Comparison of ENCODE assay signal across 8 cellular contexts in the genomic region with DNA sequence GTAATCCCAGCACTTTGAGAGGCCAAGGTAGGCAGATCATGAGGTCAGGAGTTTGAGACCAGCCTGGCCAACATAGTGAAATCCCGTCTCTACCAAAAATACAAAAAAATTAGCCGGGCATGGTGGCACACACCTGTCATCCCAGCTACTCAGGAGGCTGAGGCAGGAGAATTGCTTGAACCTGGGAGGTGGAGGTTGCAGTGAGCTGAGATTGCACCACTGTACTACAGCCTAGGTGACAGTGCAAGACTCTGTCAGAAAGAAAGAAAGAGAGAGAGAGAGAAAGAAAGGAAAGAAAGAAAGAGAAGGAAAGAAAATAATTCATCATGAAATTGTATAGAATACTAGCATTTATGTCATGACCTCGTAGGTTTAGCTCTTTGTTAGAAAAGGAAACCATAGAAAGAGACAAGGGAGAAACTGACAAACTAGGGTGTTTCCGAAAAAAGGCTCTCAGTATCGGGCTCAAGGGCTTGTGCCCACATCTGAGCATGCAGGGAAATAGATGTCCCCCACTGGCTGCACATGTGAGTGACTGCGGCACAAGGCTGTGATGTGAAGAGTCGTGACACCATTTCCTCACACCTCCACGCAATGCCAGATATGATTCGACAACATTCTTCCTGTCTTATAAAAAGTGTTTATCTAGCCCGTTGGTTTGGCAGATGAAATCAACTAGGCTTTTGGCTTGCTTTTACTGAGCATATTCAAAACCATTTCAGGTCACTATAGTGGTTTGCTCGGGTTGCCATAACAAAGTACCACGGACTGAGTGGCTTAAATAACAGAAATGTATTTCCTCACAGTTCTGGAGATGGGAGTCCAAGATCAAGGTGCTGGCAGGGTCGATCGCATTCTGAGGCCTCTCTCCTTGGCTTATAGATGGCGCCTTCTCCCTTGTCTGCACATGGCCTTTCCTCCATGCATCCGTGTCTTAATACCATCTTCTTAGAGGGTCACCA. TPM values are rescaled to one million over a fixed set of nuclear protein-coding genes. Genes with fewer than 3 reads are reported as not detected.
DNase-seq lines count a peak whose midpoint lies in the region; ATAC-seq, FAIRE-seq and TF ChIP-seq lines count a peak whose summit lies in the region.

No MANE protein-coding gene starts in this region.

- H3F3A ChIP-seq in GM23338 (replicated peaks; ENCODE audit: low read depth) (no peaks in the 10 kb centered on the region), GM23248 (ENCODE audit: insufficient read depth) (0 out of 2 replicates have a peak, but pooled peaks cover 10% of the 10 kb centered on the region)

- TF ChIP-seq POLR2A in GM12878 (IDR thresholded peaks at IDR 0.05; ENCODE audit: low read depth, low read length) (peak; percentile 58), prostate gland (IDR thresholded peaks at IDR 0.05) (no peak), vagina (IDR thresholded peaks at IDR 0.05) (peak in 1 of 2 donors; percentile 44)

- in situ Hi-C loops in GM12878 (cut with MboI), result loop anchor here (10.0 kb wide), 1 partner anchor 85 kb away; no protein-coding TSS in a partner anchor
- in situ Hi-C loops in GM23248 (cut with MboI), result loop anchor here (5.0 kb wide), 1 partner anchor 83 kb away; no protein-coding TSS in a partner anchor

- H3K4me1 ChIP-seq in CD4-positive, alpha-beta memory T cell (ENCODE audit: insufficient read depth, low read length), result peaks cover 62% of the 10 kb centered on the region
- peaks cover 9% of the 10 kb centered on the region for H3K4me1 ChIP-seq in GM23338 (ENCODE audit: insufficient read depth)
- peaks cover 18% of the 10 kb centered on the region for H3K4me1 ChIP-seq in GM12878 (ENCODE audit: control insufficient read depth, insufficient read depth, low read length)
- H3K4me1 ChIP-seq in prostate gland (replicated peaks), result no peaks in the 10 kb centered on the region
- peaks cover 10% of the 10 kb centered on the region for H3K4me1 ChIP-seq in vagina
- peaks cover 26% of the 10 kb centered on the region for H3K4me1 ChIP-seq in GM23248 (ENCODE audit: insufficient read depth)

- ATAC-seq in GM23338 (no peak), GM12878 (peak; percentile 48)

- no peak for TF ChIP-seq CTCF in GM23338 (conservative IDR thresholded peaks at IDR 0.05; ENCODE audit: low read depth in 2 of 2)
- 0 out of 6 replicates have a peak, but pooled peaks of 1 of the 3 experiments have one; percentile 5 for TF ChIP-seq CTCF in GM12878 (IDR thresholded peaks at IDR 0.05 in 2 of 3, conservative IDR thresholded peaks at IDR 0.05 in 1 of 3; ENCODE audit: control insufficient read depth in 2 of 3, extremely low read depth in 1 of 3, insufficient read depth in 1 of 3, low read depth in 3 of 3, low read length in 3 of 3)
- no peak for TF ChIP-seq CTCF in prostate gland (IDR thresholded peaks at IDR 0.05)
- TF ChIP-seq CTCF in vagina (IDR thresholded peaks at IDR 0.05), result no peak

- H2AFZ ChIP-seq in GM23338 (0 out of 2 replicates have a peak overlapping the region, but pooled peaks have one; percentile 32), GM12878 (ENCODE audit: control insufficient read depth, low read depth, low read length) (no peak overlapping the region), GM23248 (no peak overlapping the region; the same call in 1 of the 2 replicates)

- H3K36me3 Mint-ChIP-seq in CD4-positive, alpha-beta memory T cell, result peaks cover 0 to 36% of the 10 kb centered on the region in 2 donors
- H3K36me3 Mint-ChIP-seq in GM23338 (ENCODE audit: low read depth), result no peaks in the 10 kb centered on the region

- WGBS in GM12878 (ENCODE audit: insufficient coverage, insufficient replicate concordance, low lambda C conversion rate, missing lambda C conversion rate), result 4% methylated on average over 16 of the region's 16 CpGs
- 59% methylated on average over 16 of the region's 16 CpGs for WGBS in prostate gland
- 86 to 89% methylated on average over 16 of the region's 16 CpGs for WGBS in GM23248 (ENCODE audit: low coverage in 1 of 2, low lambda C conversion rate in 2 of 2, missing lambda C conversion rate in 2 of 2), 2 experiments

- BruUV-seq in GM12878 (replicated peaks; lab: Mats Ljungman, UMichigan), result no TSS peak

- POLR2A ChIA-PET in CD4-positive, alpha-beta memory T cell (lab: Charles Lee; ENCODE audit: partially characterized antibody), result interaction anchor here (0.6 to 6.5 kb wide), 15 partner anchors 10 to 164 kb away, joined by 3 to 110 read pairs (median 4); a partner anchor contains a TSS
- POLR2A ChIA-PET in GM12878 (lab: Charles Lee), result interaction anchor here (0.5 to 13.2 kb wide), 7 partner anchors 21 to 84 kb away, joined by 3 to 312 read pairs (median 7); no protein-coding TSS in a partner anchor

- peaks cover 44 to 84% (median 58%) of the 10 kb centered on the region in 4 donors for H3K4me1 Mint-ChIP-seq in CD4-positive, alpha-beta memory T cell
- H3K4me1 Mint-ChIP-seq in GM23338, result peaks cover 13% of the 10 kb centered on the region

- TF ChIP-seq EP300 in GM12878 (IDR thresholded peaks at IDR 0.05; ENCODE audit: borderline replicate concordance in 1 of 2, control insufficient read depth in 1 of 2, low read depth in 2 of 2, low read length in 2 of 2), result no peak

- peak overlapping the region; percentile 96 for H3K9ac ChIP-seq in GM12878 (ENCODE audit: control insufficient read depth, insufficient read depth, low read length)
- H3K9ac ChIP-seq in GM23248, result no peak overlapping the region

- peak overlapping the region; percentile 33 to 89 for H3K4me3 ChIP-seq in CD4-positive, alpha-beta memory T cell (ENCODE audit: low read length in 2 of 2)
- H3K4me3 ChIP-seq in GM23338 (no peak overlapping the region), GM12878 (peak overlapping the region; percentile 73), prostate gland (peak overlapping the region in 1 of 2 donors; percentile 3), vagina (peak overlapping the region; percentile 12 to 42), GM23248 (no peak overlapping the region)

- H4K20me1 ChIP-seq in GM23338 (replicated peaks; ENCODE audit: insufficient read depth), result no peaks in the 10 kb centered on the region
- H4K20me1 ChIP-seq in GM12878 (ENCODE audit: control insufficient read depth, insufficient read depth), result 0 out of 2 replicates have a peak, but pooled peaks cover 2% of the 10 kb centered on the region
- H4K20me1 ChIP-seq in GM23248 (ENCODE audit: insufficient read depth), result no peaks in the 10 kb centered on the region

- no peaks in the 10 kb centered on the region for H3K27me3 ChIP-seq in CD4-positive, alpha-beta memory T cell (ENCODE audit: insufficient read depth, low read length)
- no peaks in the 10 kb centered on the region for H3K27me3 ChIP-seq in GM23338 (ENCODE audit: insufficient read depth)
- no peaks in the 10 kb centered on the region for H3K27me3 ChIP-seq in GM12878 (replicated peaks in 1 of 2; ENCODE audit: control insufficient read depth in 2 of 2, insufficient read depth in 2 of 2, low read length in 1 of 2)
- no peaks in the 10 kb centered on the region for H3K27me3 ChIP-seq in prostate gland (replicated peaks; ENCODE audit: insufficient read depth)
- no peaks in the 10 kb centered on the region for H3K27me3 ChIP-seq in vagina
- no peaks in the 10 kb centered on the region for H3K27me3 ChIP-seq in GM23248 (replicated peaks; ENCODE audit: insufficient read depth)

- intact Hi-C loops in CD4-positive, alpha-beta memory T cell (cut with micrococcal nuclease), result loop anchor here (1.0 to 5.0 kb wide), 4 partner anchors 29 to 758 kb away; a partner anchor contains a TSS
- intact Hi-C loops in GM12878 (cut with micrococcal nuclease; ENCODE audit: unreplicated experiment) (loop anchor here (1.0 kb wide), 1 partner anchor 39 kb away; no protein-coding TSS in a partner anchor), prostate gland (cut with DNase I) (loop anchor here (5.0 kb wide), 1 partner anchor 83 kb away; no protein-coding TSS in a partner anchor), vagina (cut with DNase I) (no loop called here)

- H3K9me2 ChIP-seq in GM23338 (ENCODE audit: insufficient read depth) (no peaks in the 10 kb centered on the region), GM23248 (ENCODE audit: insufficient read depth) (no peaks in the 10 kb centered on the region)

- H3K27ac Mint-ChIP-seq in CD4-positive, alpha-beta memory T cell, result peak overlapping the region; percentile 94 to 99 (median 98)
- H3K27ac Mint-ChIP-seq in GM23338, result no peak overlapping the region

- peak; percentile 83 to 96 (median 91) for DNase-seq in CD4-positive, alpha-beta memory T cell
- no peak for DNase-seq in GM23338 (ENCODE audit: low spot score)
- DNase-seq in T-helper 22 cell (ENCODE audit: low read depth), result peak; percentile 79
- peak; percentile 65 for DNase-seq in GM12878 (ENCODE audit: low read depth, low spot score)
- no peak for DNase-seq in prostate gland (ENCODE audit: low spot score)
- no peak for DNase-seq in vagina (ENCODE audit: extremely low spot score in 2 of 2)
- DNase-seq in mesenteric fat pad (ENCODE audit: low spot score), result no peak
- no peak for DNase-seq in GM23248

- TF ChIP-seq RAD21 in GM12878 (IDR thresholded peaks at IDR 0.05; ENCODE audit: insufficient read depth, low read depth, low read length), result no peak

- H3K4me2 ChIP-seq in GM23338, result no peak overlapping the region
- H3K4me2 ChIP-seq in GM12878 (ENCODE audit: control insufficient read depth, insufficient read depth), result peak overlapping the region; percentile 90
- no peak overlapping the region for H3K4me2 ChIP-seq in GM23248 (ENCODE audit: unreplicated experiment)

- H3K9me3 ChIP-seq in CD4-positive, alpha-beta memory T cell (ENCODE audit: control insufficient read depth in 1 of 2, low read length in 2 of 2), result no peaks in the 10 kb centered on the region
- H3K9me3 ChIP-seq in GM12878 (replicated peaks; ENCODE audit: control insufficient read depth, insufficient read depth, low read length) (no peaks in the 10 kb centered on the region), prostate gland (no peaks in the 10 kb centered on the region), vagina (no peaks in the 10 kb centered on the region), GM23248 (ENCODE audit: low read depth) (no peaks in the 10 kb centered on the region)

- FAIRE-seq in GM12878 (lab: Jason Lieb, UNC), result no peak

- H3K27ac ChIP-seq in CD4-positive, alpha-beta memory T cell (ENCODE audit: low read depth, low read length), result peak overlapping the region; percentile 100
- no peak overlapping the region for H3K27ac ChIP-seq in GM23338 (ENCODE audit: low read depth)
- peak overlapping the region; percentile 97 for H3K27ac ChIP-seq in GM12878 (ENCODE audit: control insufficient read depth, insufficient read depth)
- peak overlapping the region; percentile 51 to 76 for H3K27ac ChIP-seq in prostate gland
- peak overlapping the region; percentile 81 for H3K27ac ChIP-seq in vagina
- no peak overlapping the region for H3K27ac ChIP-seq in GM23248

- H3K36me3 ChIP-seq in CD4-positive, alpha-beta memory T cell (ENCODE audit: insufficient read depth, low read length), result no peaks in the 10 kb centered on the region
- no peaks in the 10 kb centered on the region for H3K36me3 ChIP-seq in GM23338 (ENCODE audit: insufficient read depth)
- 0 out of 4 replicates have a peak, but pooled peaks cover 0 to 4% of the 10 kb centered on the region in 2 experiments for H3K36me3 ChIP-seq in GM12878 (ENCODE audit: control insufficient read depth in 2 of 2, insufficient read depth in 2 of 2, low read length in 1 of 2)
- no peaks in the 10 kb centered on the region for H3K36me3 ChIP-seq in prostate gland
- no peaks in the 10 kb centered on the region for H3K36me3 ChIP-seq in vagina
- no peaks in the 10 kb centered on the region for H3K36me3 ChIP-seq in GM23248 (ENCODE audit: low read depth)

- no peaks in the 10 kb centered on the region for H3K79me2 ChIP-seq in GM23338 (replicated peaks; ENCODE audit: insufficient read depth)
- H3K79me2 ChIP-seq in GM12878 (ENCODE audit: control insufficient read depth, insufficient read depth, low read length), result peaks cover 72% of the 10 kb centered on the region
- peaks cover 7% of the 10 kb centered on the region; the same call in 1 of the 2 replicates for H3K79me2 ChIP-seq in GM23248 (ENCODE audit: insufficient read depth)

- H3K4me3 Mint-ChIP-seq in CD4-positive, alpha-beta memory T cell, result peak overlapping the region; percentile 86 to 96 (median 92)
- no peak overlapping the region for H3K4me3 Mint-ChIP-seq in GM23338

- CTCF ChIA-PET in CD4-positive, alpha-beta memory T cell (lab: Charles Lee; ENCODE audit: partially characterized antibody), result interaction anchor here (0.8 to 7.6 kb wide), 5 partner anchors 11 to 132 kb away, joined by 3 to 228 read pairs (median 4); a partner anchor contains a TSS
- CTCF ChIA-PET in GM12878 (lab: Yijun Ruan, JAX), result interaction anchor here (0.8 to 11.1 kb wide), 6 partner anchors 25 to 82 kb away, joined by 3 to 272 read pairs (median 40); no protein-coding TSS in a partner anchor

- SMC1A ChIA-PET in GM12878 (lab: Charles Lee; ENCODE audit: uncharacterized antibody, unreplicated experiment), result interaction anchor here (1.2 to 16.6 kb wide), 5 partner anchors 25 to 133 kb away, joined by 3 to 355 read pairs (median 99); no protein-coding TSS in a partner anchor

- RAD21 ChIA-PET in GM12878 (lab: Charles Lee; ENCODE audit: unreplicated experiment), result interaction anchor here (2.3 to 18.9 kb wide), 3 partner anchors 35 to 82 kb away, joined by 5 to 544 read pairs (median 252); no protein-coding TSS in a partner anchor

- peaks cover 0 to 1% of the 10 kb centered on the region in 2 donors for H3K27me3 Mint-ChIP-seq in CD4-positive, alpha-beta memory T cell
- H3K27me3 Mint-ChIP-seq in GM23338 (ENCODE audit: insufficient read depth, low read depth, poor library complexity), result peaks cover 2% of the 10 kb centered on the region

- H3K9me3 Mint-ChIP-seq in CD4-positive, alpha-beta memory T cell, result peaks cover 0 to 2% (median 0%) of the 10 kb centered on the region in 8 donors
- H3K9me3 Mint-ChIP-seq in GM23338, result no peaks in the 10 kb centered on the region

RNA-seq across cellular contexts. Expression of a gene that starts 2.0 kb away (rescaled TPM):
- total RNA-seq in CD4-positive, alpha-beta memory T cell, result 100 to 1,000 TPM; 122 to 133 TPM
- 100 to 1,000 TPM; 168 to 298 TPM for polyA plus RNA-seq in CD4-positive, alpha-beta memory T cell
- total RNA-seq in GM23338 (2014; rRNA removed; shearing (Covaris generic)), result not detected in 2 replicates
- polyA plus RNA-seq in GM23338 (2016; fragmentation: Nextera tagmentation; extraction: Ambion mirVana) (0.30 TPM in 1 of 2 replicates, not detected in the other), GM12878 (2011; rRNA removed) (2,414 and 3,245 TPM in 2 replicates), GM12878 (2014; fragmentation: Illumina TruSeq; extraction: Trizol) (1,121 and 1,510 TPM in 2 replicates), GM12878 (2014; fragmentation: Nextera tagmentation; extraction: Ambion mirVana) (1,000 to 10,000 TPM; 1,115 to 1,176 TPM), GM12878 (2014; rRNA removed) (687 and 833 TPM in 2 replicates), GM12878 (2016; fragmentation: Nextera tagmentation; extraction: Ambion mirVana) (100 to 1,000 TPM; 382 to 384 TPM), GM23248 (2016; fragmentation: Nextera tagmentation; extraction: Ambion mirVana) (89.9 and 90.0 TPM in 2 replicates)
- total RNA-seq in GM12878 (2013; cell fraction: nucleolus; rRNA removed), result 1,218 and 1,450 TPM in 2 replicates
- total RNA-seq in GM12878 (2014; rRNA removed) (782 and 1,043 TPM in 2 replicates), GM12878 (2014; rRNA removed; fragmentation: Illumina TruSeq; extraction: Trizol) (937 and 1,023 TPM in 2 replicates), GM12878 (2021) (658 and 735 TPM in 2 replicates), prostate gland (10 to 100 TPM; 29.1 to 44.3 TPM), vagina (117 TPM), mesenteric fat pad (404 TPM)
- polyA plus RNA-seq in GM12878 (2011; ENCODE audit: low read depth), result 580 TPM
- 1,183 and 1,837 TPM in 2 replicates for polyA plus RNA-seq in GM12878 (2011; cell fraction: cytosol; rRNA removed)
- polyA plus RNA-seq in GM12878 (2011; cell fraction: nucleus; rRNA removed), result 432 and 624 TPM in 2 replicates
- polyA plus RNA-seq in GM12878 (2012), result 946 and 1,192 TPM in 2 replicates
- 1,110 and 1,251 TPM in 2 replicates for polyA minus RNA-seq in GM12878 (2011; rRNA and poly(A)+ RNA removed)
- 439 and 473 TPM in 2 replicates for polyA minus RNA-seq in GM12878 (2011; cell fraction: cytosol; rRNA and poly(A)+ RNA removed)
- polyA minus RNA-seq in GM12878 (2011; cell fraction: nucleus; rRNA and poly(A)+ RNA removed), result 84.3 and 111 TPM in 2 replicates
- total RNA-seq in GM23248 (2014; rRNA removed; shearing (Covaris generic)), result 108 and 136 TPM in 2 replicates

RNA-seq across cellular contexts. Expression of a gene that starts 34.1 kb away (rescaled TPM):
- total RNA-seq in CD4-positive, alpha-beta memory T cell, result 10 to 100 TPM; 31.7 to 35.9 TPM
- polyA plus RNA-seq in CD4-positive, alpha-beta memory T cell, result 10 to 100 TPM; 34.7 to 37.4 TPM
- 39.3 and 41.6 TPM in 2 replicates for total RNA-seq in GM23338 (2014; rRNA removed; shearing (Covaris generic))
- polyA plus RNA-seq in GM23338 (2016; fragmentation: Nextera tagmentation; extraction: Ambion mirVana) (23.1 and 29.0 TPM in 2 replicates), GM12878 (2011; rRNA removed) (24.7 and 44.2 TPM in 2 replicates), GM12878 (2014; fragmentation: Illumina TruSeq; extraction: Trizol) (31.0 and 44.8 TPM in 2 replicates), GM12878 (2014; fragmentation: Nextera tagmentation; extraction: Ambion mirVana) (10 to 100 TPM; 21.3 to 30.9 TPM), GM12878 (2014; rRNA removed) (22.4 and 23.3 TPM in 2 replicates), GM12878 (2016; fragmentation: Nextera tagmentation; extraction: Ambion mirVana) (10 to 100 TPM; 70.9 to 72.3 TPM), GM23248 (2016; fragmentation: Nextera tagmentation; extraction: Ambion mirVana) (79.4 and 82.0 TPM in 2 replicates)
- 6.5 and 10.8 TPM in 2 replicates for total RNA-seq in GM12878 (2013; cell fraction: nucleolus; rRNA removed)
- total RNA-seq in GM12878 (2014; rRNA removed) (17.2 and 19.2 TPM in 2 replicates), GM12878 (2014; rRNA removed; fragmentation: Illumina TruSeq; extraction: Trizol) (16.8 and 17.0 TPM in 2 replicates), GM12878 (2021) (26.4 and 29.0 TPM in 2 replicates), prostate gland (10 to 100 TPM; 28.5 to 38.0 TPM), vagina (33.6 TPM), mesenteric fat pad (63.0 TPM)
- 10.1 TPM for polyA plus RNA-seq in GM12878 (2011; ENCODE audit: low read depth)
- 4.7 and 5.8 TPM in 2 replicates for polyA plus RNA-seq in GM12878 (2011; cell fraction: cytosol; rRNA removed)
- polyA plus RNA-seq in GM12878 (2011; cell fraction: nucleus; rRNA removed), result 4.8 and 5.5 TPM in 2 replicates
- 19.2 and 25.9 TPM in 2 replicates for polyA plus RNA-seq in GM12878 (2012)
- 3.6 and 4.8 TPM in 2 replicates for polyA minus RNA-seq in GM12878 (2011; rRNA and poly(A)+ RNA removed)
- 4.9 and 9.0 TPM in 2 replicates for polyA minus RNA-seq in GM12878 (2011; cell fraction: cytosol; rRNA and poly(A)+ RNA removed)
- 1.6 TPM in 2 replicates for polyA minus RNA-seq in GM12878 (2011; cell fraction: nucleus; rRNA and poly(A)+ RNA removed)
- 24.4 and 25.3 TPM in 2 replicates for total RNA-seq in GM23248 (2014; rRNA removed; shearing (Covaris generic))

Comparison
In these comparisons a context has a peak if more than half of its experiments do, and no peak if none do; other contexts are left out.
1. DNase-seq: peak in CD4-positive, alpha-beta memory T cell (5 of 5), T-helper 22 cell (single experiment) and GM12878 (single experiment); none in GM23338 (single experiment), prostate gland (single experiment), vagina (0 of 2), mesenteric fat pad (single experiment) and GM23248 (single experiment).
2. H3K27ac ChIP-seq: peak in CD4-positive, alpha-beta memory T cell (single experiment), GM12878 (single experiment), prostate gland (2 of 2) and vagina (single experiment); none in GM23338 (single experiment) and GM23248 (single experiment).
3. H3K4me3 ChIP-seq: peak in CD4-positive, alpha-beta memory T cell (2 of 2), GM12878 (single experiment) and vagina (2 of 2); none in GM23338 (single experiment) and GM23248 (single experiment).
4. RNA of a gene that starts 2.0 kb away (total RNA-seq): 658 to 1,450 TPM in GM12878, 404 TPM in mesenteric fat pad (single experiment), 108 to 136 TPM in GM23248, 122 to 133 TPM in CD4-positive, alpha-beta memory T cell, 117 TPM in vagina (single experiment) and 29.1 to 44.3 TPM in prostate gland; not detected in GM23338; every median in the first group is over 10 times any median in the second.